In the genomic region with DNA sequence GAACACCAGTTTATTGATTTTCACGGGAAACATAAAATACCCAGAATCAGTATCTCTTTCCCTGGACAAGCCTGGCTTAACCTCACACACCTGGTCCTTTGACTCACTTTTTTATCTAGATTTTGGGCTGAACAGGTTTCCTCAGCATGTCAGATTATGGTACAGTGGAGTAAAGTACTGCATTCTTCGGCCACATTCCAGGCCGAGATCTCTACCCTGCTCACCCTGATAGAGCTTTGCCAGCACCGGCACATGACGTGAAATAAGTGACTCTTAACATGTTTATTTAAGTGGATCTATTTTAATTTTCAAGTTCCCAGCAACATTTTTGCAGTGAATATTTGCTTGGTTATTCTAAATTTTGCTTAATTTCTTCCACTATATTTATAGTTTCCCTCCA, we compare ENCODE assay signal across 18 cellular contexts.
DNase-seq lines count a peak whose midpoint lies in the region; ATAC-seq and TF ChIP-seq lines count a peak whose summit lies in the region.
"Had no signal": no experiment of that assay in that cellular context is flagged by ENCODE, and none has a peak within 500 bp of the region (broad histone marks: within the 10 kb centered on the region; RNA-seq: fewer than 3 reads in every experiment).

No MANE protein-coding gene starts in this region.

- no peak for ATAC-seq in HG02840 (IDR thresholded peaks at IDR 0.05; ENCODE audit: low FRiP score, unreplicated experiment)
- ATAC-seq in HG02798 (IDR thresholded peaks at IDR 0.05; ENCODE audit: poor library complexity, unreplicated experiment), result no peak
- ATAC-seq in HG03442 (IDR thresholded peaks at IDR 0.05; ENCODE audit: unreplicated experiment), result no peak
- ATAC-seq: Right ventricle myocardium inferior had no signal

- H3K4me3 ChIP-seq in fibroblast of the aortic adventitia (ENCODE audit: low read depth, low read length), result no peak overlapping the region
- H3K4me3 ChIP-seq: HAP-1, Peyer's patch, SK-N-MC had no signal

- DNase-seq in HS-27A (ENCODE audit: low read depth), result peak; percentile 4
- DNase-seq in amniotic epithelial cell (ENCODE audit: low read depth), result peak; percentile 46
- DNase-seq in fibroblast of the aortic adventitia (ENCODE audit: low read depth), result peak; percentile 78
- no peak for DNase-seq in progenitor cell of endocrine pancreas (ENCODE audit: low spot score, unreplicated experiment)
- no peak for DNase-seq in cerebellar cortex (ENCODE audit: low spot score)
- DNase-seq: DMS153, KBM-7, NCI-H1436 treated with DMSO at 0.1 percent for 48 hours, NCI-H2029 treated with DMSO at 0.1 percent for 48 hours, NCI-H510A, Peyer's patch had no signal

- no peak for TF ChIP-seq CTCF in fibroblast of the aortic adventitia (IDR thresholded peaks at IDR 0.05; ENCODE audit: insufficient read depth, low read length)
- TF ChIP-seq CTCF in progenitor cell of endocrine pancreas (IDR thresholded peaks at IDR 0.05; ENCODE audit: unreplicated experiment), result no peak

- H3K36me3 Mint-ChIP-seq in progenitor cell of endocrine pancreas (ENCODE audit: insufficient read depth), result peaks cover 1% of the 10 kb centered on the region
- H3K36me3 Mint-ChIP-seq: CD14-positive monocyte had no signal

- peaks cover 30% of the 10 kb centered on the region for H3K4me1 Mint-ChIP-seq in progenitor cell of endocrine pancreas (ENCODE audit: low read depth)
- H3K4me1 Mint-ChIP-seq: CD14-positive monocyte had no signal

- H3K4me3 Mint-ChIP-seq in progenitor cell of endocrine pancreas (ENCODE audit: low read depth), result no peak overlapping the region
- H3K4me3 Mint-ChIP-seq: CD14-positive monocyte had no signal

- H3K27me3 Mint-ChIP-seq in progenitor cell of endocrine pancreas, result peaks cover 3% of the 10 kb centered on the region

- H3K9me3 Mint-ChIP-seq in progenitor cell of endocrine pancreas (ENCODE audit: low read depth), result peaks cover 6% of the 10 kb centered on the region

- H3K27ac Mint-ChIP-seq in progenitor cell of endocrine pancreas, result peak overlapping the region; percentile 60

Comparison
In these comparisons a context has a peak if more than half of its experiments do, and no peak if none do; other contexts are left out.
1. DNase-seq: peak in HS-27A (single experiment), amniotic epithelial cell (single experiment) and fibroblast of the aortic adventitia (single experiment); none in progenitor cell of endocrine pancreas (single experiment) and cerebellar cortex (single experiment).